Comparison of ENCODE assay signal across 28 cellular contexts in genomic region chr17:71453876-71454422, GRCh38.
"Had no signal": no experiment of that assay in that cellular context is flagged by ENCODE, and none has a peak within 500 bp of the region (broad histone marks: within the 10 kb centered on the region; RNA-seq: fewer than 3 reads in every experiment).

No MANE protein-coding gene starts in this region.

- H3K27me3 Mint-ChIP-seq: activated CD4-positive, alpha-beta memory T cell treated with anti-CD3 and anti-CD28 coated beads for 36 hours; activated CD4-positive, alpha-beta T cell treated with anti-CD3 and anti-CD28 coated beads, Interleukin-2, amount 10 ng/mL, durations not matched to agents 24 days and 14 days; activated naive CD8-positive, alpha-beta T cell; activated T-cell treated with anti-CD3 and anti-CD28 coated beads, Interleukin-2, amount 50 U/mL, for 24 hours; activated T-helper 17 cell treated with anti-CD3 and anti-CD28 coated beads, Interleukin-2, amount 50 U/mL, for 72 hours; central memory CD8-positive, alpha-beta T cell; dendritic cell treated with granulocyte-macrophage colony-stimulating factor and Interleukin-4, amounts not matched to agents 40 ng/mL and 50 ng/mL, for 4 days had no signal

- H3K4me3 ChIP-seq: coronary artery, dorsolateral prefrontal cortex had no signal

- H3K36me3 Mint-ChIP-seq: activated CD4-positive, alpha-beta memory T cell treated with anti-CD3 and anti-CD28 coated beads for 36 hours; activated naive CD8-positive, alpha-beta T cell; WTC11 had no signal

- DNase-seq: activated CD4-positive, alpha-beta memory T cell treated with anti-CD3 and anti-CD28 coated beads for 36 hours; activated CD4-positive, alpha-beta T cell treated with anti-CD3 and anti-CD28 coated beads for 1 hour; activated CD4-positive, alpha-beta T cell treated with anti-CD3 and anti-CD28 coated beads, Interleukin-2, amount 10 ng/mL, durations not matched to agents 24 days and 14 days; activated CD8-positive, alpha-beta memory T cell treated with anti-CD3 and anti-CD28 coated beads, Interleukin-2, amount 50 U/mL, for 48 hours; activated CD8-positive, alpha-beta T cell treated with anti-CD3 and anti-CD28 coated beads, Interleukin-2, amount 10 ng/mL, durations not matched to agents 7 days and 5 days; activated effector memory CD4-positive, alpha-beta T cell treated with Interleukin-2 at 50 U/mL for 16 hours; activated gamma-delta T cell treated with Interleukin-2 at 50 U/mL for 16 hours; activated naive CD4-positive, alpha-beta T cell treated with anti-CD3 and anti-CD28 coated beads, Interleukin-2, amount 50 U/mL, for 16 hours; activated naive CD4-positive, alpha-beta T cell treated with Interleukin-2 at 50 U/mL for 16 hours; activated T-cell treated with anti-CD3 and anti-CD28 coated beads for 4 hours; activated T-cell treated with anti-CD3 and anti-CD28 coated beads, Interleukin-2, amount 50 U/mL, for 24 hours; amniotic stem cell; anterior cingulate cortex; brain microvascular endothelial cell; dorsolateral prefrontal cortex; effector memory CD4-positive, alpha-beta T cell; endodermal cell; foreskin fibroblast; head of caudate nucleus; T-helper 2 cell had no signal

- H3K4me3 Mint-ChIP-seq: activated CD4-positive, alpha-beta memory T cell treated with anti-CD3 and anti-CD28 coated beads for 36 hours; activated CD4-positive, alpha-beta T cell treated with anti-CD3 and anti-CD28 coated beads, Interleukin-2, amount 10 ng/mL, durations not matched to agents 24 days and 14 days; activated CD8-positive, alpha-beta T cell treated with anti-CD3 and anti-CD28 coated beads, Interleukin-2, amount 10 ng/mL, durations not matched to agents 7 days and 5 days; activated naive CD8-positive, alpha-beta T cell; activated T-cell treated with anti-CD3 and anti-CD28 coated beads, Interleukin-2, amount 50 U/mL, for 24 hours; activated T-helper 17 cell treated with anti-CD3 and anti-CD28 coated beads, Interleukin-2, amount 50 U/mL, for 72 hours; central memory CD8-positive, alpha-beta T cell; dendritic cell treated with granulocyte-macrophage colony-stimulating factor and Interleukin-4, amounts not matched to agents 40 ng/mL and 50 ng/mL, for 4 days; endodermal cell; WTC11 had no signal

- H3K27me3 ChIP-seq: brain microvascular endothelial cell, dorsolateral prefrontal cortex had no signal

- H3K36me3 ChIP-seq: brain microvascular endothelial cell had no signal

- H3K27ac ChIP-seq: brain microvascular endothelial cell, coronary artery, dorsolateral prefrontal cortex, VCaP had no signal

- H3K4me1 Mint-ChIP-seq: activated CD4-positive, alpha-beta T cell treated with anti-CD3 and anti-CD28 coated beads, Interleukin-2, amount 10 ng/mL, durations not matched to agents 24 days and 14 days; activated T-helper 17 cell treated with anti-CD3 and anti-CD28 coated beads, Interleukin-2, amount 50 U/mL, for 72 hours; central memory CD8-positive, alpha-beta T cell; WTC11 had no signal

- ATAC-seq: activated CD8-positive, alpha-beta T cell treated with anti-CD3 and anti-CD28 coated beads, Interleukin-2, amount 10 ng/mL, durations not matched to agents 7 days and 5 days; activated T-helper 17 cell treated with anti-CD3 and anti-CD28 coated beads, Interleukin-2, amount 50 U/mL, for 72 hours; esophagus mucosa; WTC11 had no signal

- H3K9me3 Mint-ChIP-seq: activated CD4-positive, alpha-beta memory T cell treated with anti-CD3 and anti-CD28 coated beads for 36 hours; activated CD4-positive, alpha-beta T cell treated with anti-CD3 and anti-CD28 coated beads, Interleukin-2, amount 10 ng/mL, durations not matched to agents 24 days and 14 days; central memory CD8-positive, alpha-beta T cell; dendritic cell treated with granulocyte-macrophage colony-stimulating factor and Interleukin-4, amounts not matched to agents 40 ng/mL and 50 ng/mL, for 4 days had no signal
